Comparison of ENCODE assay signal across 1 cellular context in the genomic region with DNA sequence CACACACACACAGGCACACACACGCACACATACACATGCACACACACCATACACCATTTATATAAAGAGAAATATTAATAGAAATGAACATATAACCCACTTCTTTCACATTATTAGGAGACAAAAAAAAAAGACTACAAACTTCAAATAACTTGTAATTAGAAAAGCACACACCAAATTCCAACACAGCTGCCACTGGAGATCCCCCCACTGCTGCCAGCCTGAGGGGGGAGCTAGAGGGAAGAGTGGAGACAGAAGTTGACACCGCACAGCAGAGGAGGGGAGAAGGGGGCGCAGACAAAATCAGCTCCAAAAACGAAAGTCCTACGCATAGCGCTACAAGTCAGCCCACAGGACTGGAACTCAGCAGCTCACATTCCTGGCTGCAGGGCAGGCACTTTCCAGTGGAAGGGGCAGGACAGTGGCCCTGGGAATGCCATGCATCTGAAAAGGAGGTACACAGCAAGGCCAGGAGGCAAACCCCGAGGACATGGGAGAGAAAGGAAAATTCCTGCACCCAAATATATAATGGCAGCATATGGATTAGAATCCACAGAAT.
TF ChIP-seq lines count a peak whose summit lies in the region.

No MANE protein-coding gene starts in this region.

TF ChIP-seq in HepG2, 621 proteins besides CTCF, POLR2A, EP300 and RAD21:
- TF ChIP-seq MEIS1 (CRISPR knock-in tag; IDR thresholded peaks at IDR 0.05; ENCODE audit: borderline replicate concordance) (no peak), CHD4 (IDR thresholded peaks at IDR 0.05; ENCODE audit: borderline replicate concordance, low read length) (no peak), ZKSCAN5 (CRISPR knock-in tag; IDR thresholded peaks at IDR 0.05) (no peak), ZNF607 (CRISPR knock-in tag; IDR thresholded peaks at IDR 0.05; ENCODE audit: borderline replicate concordance) (no peak)
